2 cellular contexts compared by ENCODE assay signal in genomic region chr5:95391965-95392364, GRCh38.
TF ChIP-seq lines count a peak whose summit lies in the region.

No MANE protein-coding gene starts in this region.

TF ChIP-seq in HEK293, 187 proteins besides CTCF, POLR2A, EP300 and RAD21:
- TF ChIP-seq ZNF280D (tag by site-specific recombination; IDR thresholded peaks at IDR 0.05): peak; percentile 83; the same call in 1 of the 2 replicates
- peak; percentile 95 for TF ChIP-seq ZNF146 (tag by site-specific recombination; IDR thresholded peaks at IDR 0.05)

TF ChIP-seq in K562, 482 proteins besides CTCF, POLR2A, EP300 and RAD21 (continued from another document):
- peak; percentile 64; the same call in 1 of the 2 replicates for TF ChIP-seq BCOR (IDR thresholded peaks at IDR 0.05)
